ENCODE assay signal across 14 cellular contexts in the genomic region with DNA sequence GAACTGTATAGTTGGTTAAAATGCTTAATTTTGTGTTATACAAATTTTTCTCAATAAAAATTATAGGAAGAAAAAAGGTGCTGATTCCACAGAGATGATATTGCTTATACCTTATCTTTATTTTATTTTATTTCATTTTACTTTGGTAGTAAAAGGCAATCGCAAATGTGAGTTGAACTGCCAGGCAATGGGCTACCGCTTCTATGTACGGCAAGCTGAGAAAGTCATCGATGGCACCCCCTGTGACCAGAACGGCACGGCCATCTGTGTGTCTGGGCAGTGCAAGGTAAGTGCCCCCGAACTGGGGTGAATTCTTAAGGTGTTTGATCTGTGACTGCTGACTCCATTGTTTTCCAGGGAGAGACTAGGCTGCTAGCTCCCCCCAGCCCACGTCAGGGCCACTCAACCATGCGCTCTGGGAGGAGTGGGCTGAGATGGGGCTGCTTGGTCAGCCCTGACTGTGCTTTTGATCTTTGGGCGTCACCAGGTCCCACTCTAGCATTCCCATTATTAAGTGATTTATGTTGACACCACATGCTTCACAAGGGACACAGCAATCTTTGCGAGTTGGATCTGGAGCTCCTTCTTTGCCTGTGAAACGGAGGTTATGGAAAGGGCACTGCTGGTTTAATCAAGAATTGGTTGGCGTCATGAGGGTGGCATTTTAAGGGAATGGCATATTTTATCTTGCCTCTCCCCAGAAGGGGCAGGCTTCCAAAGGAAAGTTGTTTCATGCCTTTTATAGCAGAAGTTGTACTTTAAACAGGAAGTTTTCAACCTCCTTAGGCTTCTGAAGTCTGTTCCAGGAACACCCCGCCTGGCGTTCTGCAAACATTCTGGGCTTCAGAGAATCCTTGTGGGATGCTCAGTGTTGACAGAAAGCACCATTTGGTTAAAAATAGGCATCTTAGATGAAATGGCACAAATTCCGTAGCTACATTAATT.
A peak's percentile ranks its signal among the peaks of the same experiment; 100 is the strongest.
DNase-seq lines count a peak whose midpoint lies in the region; FAIRE-seq and TF ChIP-seq lines count a peak whose summit lies in the region.
"Had no signal": no experiment of that assay in that cellular context is flagged by ENCODE, and none has a peak within 500 bp of the region (broad histone marks: within the 10 kb centered on the region; RNA-seq: fewer than 3 reads in every experiment).

No MANE protein-coding gene starts in this region.

- no peak overlapping the region for H3K4me3 ChIP-seq in AG04450 (ENCODE audit: low read depth, low read length)
- H3K4me3 ChIP-seq in WI38 (ENCODE audit: low read depth, low read length), result no peak overlapping the region

- POLR2A ChIA-PET in AG04450 (lab: Yijun Ruan, JAX), result no interaction called here

- H3K9me3 ChIP-seq in AG04450 (ENCODE audit: control insufficient read depth, insufficient read depth, low read length), result no peaks in the 10 kb centered on the region

- TF ChIP-seq POLR2A in H54 (IDR thresholded peaks at IDR 0.05; ENCODE audit: low read depth, low read length), result no peak

- CTCF ChIA-PET in AG04450 (lab: Charles Lee), result interaction anchor here (0.8 to 2.0 kb wide), 8 partner anchors 11 to 32 kb away, joined by 3 to 5 read pairs (median 4); no protein-coding TSS in a partner anchor

- H3K9me3 Mint-ChIP-seq in nephron progenitor cell, result peaks cover 3% of the 10 kb centered on the region
- H3K9me3 Mint-ChIP-seq: activated T-helper 17 cell treated with anti-CD3 and anti-CD28 coated beads, Interleukin-2, amount 50 U/mL, for 72 hours; naive B cell; T-helper 1 cell treated with Interleukin-12 subunit alpha and Interleukin-12 subunit beta and Interleukin-4 antibody, amounts not matched to agents 30 μg/mL and 1 μg/mL, for 36 hours had no signal

- TF ChIP-seq CTCF in AG04450 (IDR thresholded peaks at IDR 0.05; ENCODE audit: low read depth, low read length) (peak; percentile 42), WI38 (IDR thresholded peaks at IDR 0.05; ENCODE audit: low read depth, low read length) (0 out of 2 replicates have a peak, but pooled peaks have one; percentile 9), nephron progenitor cell (IDR thresholded peaks at IDR 0.05) (no peak)

- no peaks in the 10 kb centered on the region for H3K36me3 Mint-ChIP-seq in nephron progenitor cell (ENCODE audit: low read depth)
- H3K36me3 Mint-ChIP-seq: naive B cell had no signal

- H3K4me3 Mint-ChIP-seq in nephron progenitor cell, result peak overlapping the region; percentile 59
- H3K4me3 Mint-ChIP-seq: activated T-helper 17 cell treated with anti-CD3 and anti-CD28 coated beads, Interleukin-2, amount 50 U/mL, for 72 hours; naive B cell; T-helper 1 cell treated with Interleukin-12 subunit alpha and Interleukin-12 subunit beta and Interleukin-4 antibody, amounts not matched to agents 30 μg/mL and 1 μg/mL, for 36 hours had no signal

- peak overlapping the region; percentile 92 for H3K27ac Mint-ChIP-seq in nephron progenitor cell
- H3K27ac Mint-ChIP-seq: activated T-helper 17 cell treated with anti-CD3 and anti-CD28 coated beads, Interleukin-2, amount 50 U/mL, for 72 hours; naive B cell; T-helper 1 cell treated with Interleukin-12 subunit alpha and Interleukin-12 subunit beta and Interleukin-4 antibody, amounts not matched to agents 30 μg/mL and 1 μg/mL, for 36 hours had no signal

- DNase-seq in AG04450 (ENCODE audit: low read depth, low spot score), result no peak
- peak in 27 of 42 donors; percentile 14 to 71 (median 41) for DNase-seq in head of caudate nucleus
- DNase-seq in nephron progenitor cell, result peak; percentile 73
- no peak for DNase-seq in NCI-H1092 (lab: John Stamatoyannopoulos, UW)
- no peak for DNase-seq in H54 (ENCODE audit: insufficient read length, low spot score)
- DNase-seq in NCI-H524 treated with DMSO at 0.1 percent for 48 hours (lab: John Stamatoyannopoulos, UW), result no peak
- DNase-seq in NCI-H2107 treated with DMSO at 0.1 percent for 48 hours (lab: John Stamatoyannopoulos, UW; ENCODE audit: unreplicated experiment), result no peak
- DNase-seq: AML-193; naive B cell; NCI-H526; stimulated activated CD4-positive, alpha-beta T cell treated with anti-CD3 and anti-CD28 coated beads, Interleukin-4, amount 100 ng/mL, for 24 hours had no signal

- H3K27ac ChIP-seq in AG04450 (ENCODE audit: low read depth, low read length), result peak overlapping the region; percentile 52

- intact Hi-C loops in head of caudate nucleus (cut with DNase I), result no loop called here

- FAIRE-seq in H54 (lab: Jason Lieb, UNC), result no peak

- H3K27me3 Mint-ChIP-seq in nephron progenitor cell (ENCODE audit: low read depth, poor library complexity), result no peaks in the 10 kb centered on the region

- H3K4me1 Mint-ChIP-seq in nephron progenitor cell, result peaks cover 61% of the 10 kb centered on the region
- H3K4me1 Mint-ChIP-seq: activated T-helper 17 cell treated with anti-CD3 and anti-CD28 coated beads, Interleukin-2, amount 50 U/mL, for 72 hours; naive B cell had no signal

- no peaks in the 10 kb centered on the region for H3K27me3 ChIP-seq in AG04450 (ENCODE audit: control insufficient read depth, insufficient read depth, low read length)

Comparison
In these comparisons a context has a peak if more than half of its experiments do, and no peak if none do; other contexts are left out.
1. DNase-seq: peak in head of caudate nucleus (27 of 42) and nephron progenitor cell (single experiment); none in AG04450 (single experiment), NCI-H1092 (single experiment), H54 (single experiment), NCI-H524 treated with DMSO at 0.1 percent for 48 hours (single experiment) and NCI-H2107 treated with DMSO at 0.1 percent for 48 hours (single experiment).